8 cellular contexts compared by ENCODE assay signal in the genomic region with DNA sequence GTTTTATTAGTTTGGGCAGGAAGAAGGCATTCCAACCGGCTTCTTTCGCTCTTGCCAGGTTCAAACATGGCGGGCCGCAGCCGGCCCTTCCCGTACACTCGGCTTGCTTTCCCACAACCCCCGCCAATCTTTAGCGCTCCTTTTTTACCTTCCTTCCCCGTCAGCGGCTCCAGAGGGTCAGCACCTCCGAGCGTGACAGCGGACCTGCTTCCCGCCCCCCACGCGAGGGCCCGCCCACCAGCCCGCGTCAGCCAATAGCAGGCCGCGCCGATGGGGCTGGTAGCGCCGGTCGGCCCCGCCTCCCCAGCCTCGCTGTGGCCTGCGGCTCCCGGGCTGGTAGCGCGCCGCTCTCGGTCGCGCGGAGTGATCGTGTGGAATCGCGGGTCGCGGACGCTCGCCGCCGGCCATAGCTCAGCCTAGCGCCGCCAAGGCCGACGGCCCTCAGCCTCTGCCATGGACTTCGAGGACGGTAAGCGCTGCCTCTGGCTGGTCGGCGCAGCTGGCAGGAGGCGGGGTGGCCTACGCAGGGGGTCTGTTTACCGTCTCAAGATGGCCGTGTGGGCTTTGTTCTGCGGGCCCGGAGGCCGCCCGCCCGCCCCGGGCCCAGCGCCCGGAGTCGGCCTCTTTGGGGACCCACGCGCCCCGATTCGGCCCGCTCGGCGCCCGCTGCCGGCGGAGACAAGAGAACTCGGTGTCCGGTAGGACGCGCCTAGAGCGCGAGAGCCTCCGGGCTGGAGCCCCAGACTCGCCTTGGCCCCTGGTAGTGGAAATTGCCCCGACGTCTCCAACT. TPM values are rescaled to one million over a fixed set of nuclear protein-coding genes. Genes with fewer than 3 reads are reported as not detected.
DNase-seq lines count a peak whose midpoint lies in the region; TF ChIP-seq lines count a peak whose summit lies in the region.

A gene with protein sequence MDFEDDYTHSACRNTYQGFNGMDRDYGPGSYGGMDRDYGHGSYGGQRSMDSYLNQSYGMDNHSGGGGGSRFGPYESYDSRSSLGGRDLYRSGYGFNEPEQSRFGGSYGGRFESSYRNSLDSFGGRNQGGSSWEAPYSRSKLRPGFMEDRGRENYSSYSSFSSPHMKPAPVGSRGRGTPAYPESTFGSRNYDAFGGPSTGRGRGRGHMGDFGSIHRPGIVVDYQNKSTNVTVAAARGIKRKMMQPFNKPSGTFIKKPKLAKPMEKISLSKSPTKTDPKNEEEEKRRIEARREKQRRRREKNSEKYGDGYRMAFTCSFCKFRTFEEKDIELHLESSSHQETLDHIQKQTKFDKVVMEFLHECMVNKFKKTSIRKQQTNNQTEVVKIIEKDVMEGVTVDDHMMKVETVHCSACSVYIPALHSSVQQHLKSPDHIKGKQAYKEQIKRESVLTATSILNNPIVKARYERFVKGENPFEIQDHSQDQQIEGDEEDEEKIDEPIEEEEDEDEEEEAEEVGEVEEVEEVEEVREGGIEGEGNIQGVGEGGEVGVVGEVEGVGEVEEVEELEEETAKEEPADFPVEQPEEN (plus strand): TSS at position 306 of the 790 bp plus-strand sequence. CDS start 148 bp downstream, at position 454.

- H3K4me1 ChIP-seq in suprapubic skin: peaks cover 32% of the 10 kb centered on the region

- H3K27ac Mint-ChIP-seq in activated naive CD4-positive, alpha-beta T cell treated with anti-CD3 and anti-CD28 coated beads, Interleukin-2, amount 10 ng/mL, durations not matched to agents 7 days and 5 days: peak within 1 kb of the TSS; percentile 93

- peaks cover 16% of the 10 kb centered on the region for H3K36me3 Mint-ChIP-seq in activated naive CD4-positive, alpha-beta T cell treated with anti-CD3 and anti-CD28 coated beads, Interleukin-2, amount 10 ng/mL, durations not matched to agents 7 days and 5 days

- TF ChIP-seq EP300 in suprapubic skin (IDR thresholded peaks at IDR 0.05): no peak

- TF ChIP-seq POLR2A in suprapubic skin (IDR thresholded peaks at IDR 0.05): peak; percentile 29 to 97

- peaks cover 25% of the 10 kb centered on the region for H3K36me3 ChIP-seq in SK-N-MC (ENCODE audit: insufficient read depth, low read length)
- no peaks in the 10 kb centered on the region for H3K36me3 ChIP-seq in suprapubic skin

- H3K9ac ChIP-seq in SK-N-MC (ENCODE audit: insufficient read length): peak within 1 kb of the TSS; percentile 98

- peak within 1 kb of the TSS; percentile 94 for H3K4me3 Mint-ChIP-seq in activated naive CD4-positive, alpha-beta T cell treated with anti-CD3 and anti-CD28 coated beads, Interleukin-2, amount 10 ng/mL, durations not matched to agents 7 days and 5 days

- TF ChIP-seq CTCF in HFF-Myc (IDR thresholded peaks at IDR 0.05; ENCODE audit: low read depth, low read length, missing control alignments) (no peak), suprapubic skin (IDR thresholded peaks at IDR 0.05) (no peak)

- CTCF ChIA-PET in activated naive CD4-positive, alpha-beta T cell treated with anti-CD3 and anti-CD28 coated beads, Interleukin-2, amount 10 ng/mL, durations not matched to agents 7 days and 5 days (lab: Charles Lee): interaction anchor here (1.0 kb wide), 1 partner anchor 214 kb away, joined by 5 read pairs; no protein-coding TSS in a partner anchor

- peak; percentile 94 for DNase-seq in GM04504 (ENCODE audit: low read depth)
- peak; percentile 87 for DNase-seq in HFF-Myc (ENCODE audit: extremely low read depth, low read depth)
- DNase-seq in MV-4-11 (lab: John Stamatoyannopoulos, UW): peak; percentile 91
- peak; percentile 59 for DNase-seq in SK-N-MC (ENCODE audit: low read depth, low spot score)
- peak; percentile 94 for DNase-seq in activated naive CD4-positive, alpha-beta T cell treated with anti-CD3 and anti-CD28 coated beads, Interleukin-2, amount 10 ng/mL, durations not matched to agents 7 days and 5 days
- DNase-seq in globus pallidus (ENCODE audit: low spot score): peak; percentile 93
- peak in 55 of 56 donors; percentile 55 to 96 (median 89) for DNase-seq in nucleus accumbens (lab: John Stamatoyannopoulos, UW)
- peak; percentile 95 to 96 for DNase-seq in suprapubic skin (ENCODE audit: low spot score in 2 of 2)

- H3K4me3 ChIP-seq in HFF-Myc (replicated peaks; ENCODE audit: low read depth, low read length): peak within 1 kb of the TSS; percentile 86
- peak within 1 kb of the TSS; percentile 94 for H3K4me3 ChIP-seq in SK-N-MC
- peak within 1 kb of the TSS; percentile 66 for H3K4me3 ChIP-seq in suprapubic skin

- H3K9me3 ChIP-seq in SK-N-MC (ENCODE audit: low read depth, low read length): no peaks in the 10 kb centered on the region
- H3K9me3 ChIP-seq in suprapubic skin: no peaks in the 10 kb centered on the region

- H3K27me3 ChIP-seq in suprapubic skin: no peaks in the 10 kb centered on the region

- H3K27ac ChIP-seq in SK-N-MC (peak within 1 kb of the TSS; percentile 74), suprapubic skin (peak within 1 kb of the TSS; percentile 91)

- under 1% methylated on average over 33 of the region's 88 CpGs for WGBS in suprapubic skin

- no peaks in the 10 kb centered on the region for H3K9me3 Mint-ChIP-seq in activated naive CD4-positive, alpha-beta T cell treated with anti-CD3 and anti-CD28 coated beads, Interleukin-2, amount 10 ng/mL, durations not matched to agents 7 days and 5 days

- peaks cover 4% of the 10 kb centered on the region for H3K27me3 Mint-ChIP-seq in activated naive CD4-positive, alpha-beta T cell treated with anti-CD3 and anti-CD28 coated beads, Interleukin-2, amount 10 ng/mL, durations not matched to agents 7 days and 5 days

- peaks cover 32% of the 10 kb centered on the region for H3K4me1 Mint-ChIP-seq in activated naive CD4-positive, alpha-beta T cell treated with anti-CD3 and anti-CD28 coated beads, Interleukin-2, amount 10 ng/mL, durations not matched to agents 7 days and 5 days

RNA-seq across cellular contexts. Expression of the gene that starts here (rescaled TPM):
- total RNA-seq in suprapubic skin: 10 to 100 TPM; 10.8 to 34.1 (median 17.0) TPM

Comparison
In these comparisons a context has a peak if more than half of its experiments do, and no peak if none do; other contexts are left out.
1. Peak in every context shown above with its lines: DNase-seq, H3K4me3 ChIP-seq and H3K27ac ChIP-seq.